ENCODE assay signal across 15 cellular contexts in the genomic region with DNA sequence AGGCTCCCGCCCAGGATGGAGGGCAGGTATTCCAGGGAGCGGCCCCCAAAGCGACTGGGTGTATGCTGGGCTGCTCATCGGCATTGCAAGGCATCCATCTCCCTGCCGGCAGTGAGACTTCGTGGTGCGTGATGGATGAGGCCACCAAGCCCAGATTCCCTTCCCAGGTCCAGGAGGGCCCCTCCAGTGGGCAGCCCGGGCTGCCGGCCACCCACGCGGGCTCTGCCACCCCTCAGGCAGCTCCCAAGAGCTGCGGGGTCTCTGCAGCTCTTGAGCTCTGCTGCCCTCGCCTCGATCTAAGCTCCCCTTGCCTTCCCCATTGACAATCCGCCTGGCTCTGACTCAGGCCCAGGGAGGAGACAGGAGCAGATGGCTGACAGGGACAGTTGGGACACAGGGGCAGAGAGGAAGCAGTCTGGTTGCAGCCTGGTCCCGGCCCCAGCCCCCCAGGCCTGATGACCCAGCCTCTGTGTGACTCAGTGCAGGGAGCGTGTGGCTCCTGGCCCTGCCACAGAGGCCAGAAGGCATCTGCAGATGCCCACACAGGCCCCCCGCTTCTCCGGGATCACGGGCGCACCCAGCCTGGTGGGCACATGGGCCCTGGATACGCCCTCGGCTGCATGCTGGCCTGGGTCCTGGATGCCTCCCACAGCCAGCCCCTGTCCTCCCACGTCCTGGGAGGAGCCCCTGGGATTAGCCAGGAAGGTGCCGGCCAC. TPM values are rescaled to one million over a fixed set of nuclear protein-coding genes. Genes with fewer than 3 reads are reported as not detected.
DNase-seq lines count a peak whose midpoint lies in the region; ATAC-seq and TF ChIP-seq lines count a peak whose summit lies in the region.
"Had no signal": no experiment of that assay in that cellular context is flagged by ENCODE, and none has a peak within 500 bp of the region (broad histone marks: within the 10 kb centered on the region; RNA-seq: fewer than 3 reads in every experiment).

No MANE protein-coding gene starts in this region.

- DNase-seq in right cardiac atrium = peak in 1 of 3 donors; percentile 50
- DNase-seq in Right ventricle myocardium inferior (ENCODE audit: missing footprints) = no peak
- peak; percentile 36 for DNase-seq in PC-3
- peak; percentile 15 for DNase-seq in fibroblast of mammary gland (ENCODE audit: low read depth)
- DNase-seq in mesenchymal stem cell = no peak
- no peak for DNase-seq in DMS53 treated with DMSO at 0.1 percent for 48 hours (lab: John Stamatoyannopoulos, UW; ENCODE audit: unreplicated experiment)
- no peak for DNase-seq in foreskin melanocyte
- DNase-seq: activated CD4-positive, alpha-beta T cell treated with anti-CD3 and anti-CD28 coated beads, Interleukin-2, amount 10 ng/mL, durations not matched to agents 7 days and 5 days; effector CD8-positive, alpha-beta T cell; NCI-H226; spleen; transverse colon had no signal

- no peak overlapping the region for H2BK12ac ChIP-seq in mesenchymal stem cell (ENCODE audit: low read length in 2 of 2)

- H3K9ac ChIP-seq in PC-3 (ENCODE audit: low read length) (no peak overlapping the region), mesenchymal stem cell (ENCODE audit: low read length) (no peak overlapping the region)

- H3K4ac ChIP-seq in mesenchymal stem cell (ENCODE audit: low read depth in 1 of 2, low read length in 2 of 2) = no peak overlapping the region

- H3K4me3 ChIP-seq in right cardiac atrium (ENCODE audit: low read length) (no peak overlapping the region), PC-3 (ENCODE audit: low read length) (no peak overlapping the region), fibroblast of mammary gland (ENCODE audit: control insufficient read depth, low read depth, low read length) (no peak overlapping the region), mesenchymal stem cell (ENCODE audit: insufficient read depth in 1 of 2, low read depth in 1 of 2, low read length in 2 of 2) (no peak overlapping the region)
- H3K4me3 ChIP-seq: spleen, transverse colon had no signal

- intact Hi-C loops in right cardiac atrium (cut with DNase I) = no loop called here
- intact Hi-C loops in Right ventricle myocardium inferior (cut with DNase I) = no loop called here
- intact Hi-C loops in PC-3 (cut with micrococcal nuclease) = no loop called here

- BruUV-seq in PC-3 (replicated peaks; lab: Mats Ljungman, UMichigan) = no TSS peak

- H4K8ac ChIP-seq in mesenchymal stem cell (ENCODE audit: low read length) = no peak overlapping the region

- H3K4me1 ChIP-seq in right cardiac atrium (ENCODE audit: control insufficient read depth, insufficient read depth, low read length) (no peaks in the 10 kb centered on the region), PC-3 (ENCODE audit: insufficient read depth, low read length) (peaks cover 8% of the 10 kb centered on the region; the same call in 1 of the 2 replicates), mesenchymal stem cell (ENCODE audit: control insufficient read depth, insufficient read depth, low read depth, low read length) (no peaks in the 10 kb centered on the region)
- H3K4me1 ChIP-seq: transverse colon had no signal

- no peak overlapping the region for H3K14ac ChIP-seq in mesenchymal stem cell (ENCODE audit: low read length in 2 of 2)

- no peak overlapping the region for H2BK5ac ChIP-seq in mesenchymal stem cell (ENCODE audit: low read depth, low read length, poor library complexity, severe bottlenecking)

- no peak overlapping the region for H2BK120ac ChIP-seq in mesenchymal stem cell (ENCODE audit: low read depth, low read length)

- no peak overlapping the region for H3K27ac ChIP-seq in right cardiac atrium (ENCODE audit: low read length)
- H3K27ac ChIP-seq in PC-3 (ENCODE audit: low read length) = no peak overlapping the region
- no peak overlapping the region for H3K27ac ChIP-seq in mesenchymal stem cell (ENCODE audit: low read length, poor library complexity, severe bottlenecking)
- H3K27ac ChIP-seq: transverse colon had no signal

- no peak overlapping the region for H4K91ac ChIP-seq in mesenchymal stem cell (ENCODE audit: low read length)

- no peak overlapping the region for H2AFZ ChIP-seq in PC-3 (ENCODE audit: low read length)
- H2AFZ ChIP-seq in mesenchymal stem cell (ENCODE audit: low read depth, low read length) = no peak overlapping the region

- H2BK15ac ChIP-seq in mesenchymal stem cell (ENCODE audit: low read depth, poor library complexity, severe bottlenecking) = no peak overlapping the region

- WGBS in right cardiac atrium = 64% methylated on average over 25 of the region's 25 CpGs
- WGBS in mesenchymal stem cell = 81% methylated on average over 25 of the region's 25 CpGs

- no peaks in the 10 kb centered on the region for H3K79me1 ChIP-seq in mesenchymal stem cell (replicated peaks; ENCODE audit: low read length, poor library complexity, severe bottlenecking)

- H4K20me1 ChIP-seq in PC-3 (ENCODE audit: low read length) = no peaks in the 10 kb centered on the region

- no peak overlapping the region for H3K4me2 ChIP-seq in PC-3 (ENCODE audit: low read length)
- no peak overlapping the region for H3K4me2 ChIP-seq in mesenchymal stem cell (ENCODE audit: low read length, poor library complexity, severe bottlenecking)

- no peaks in the 10 kb centered on the region for H3K9me3 ChIP-seq in right cardiac atrium (ENCODE audit: control insufficient read depth, low read length)
- no peaks in the 10 kb centered on the region for H3K9me3 ChIP-seq in PC-3 (ENCODE audit: low read length)
- H3K9me3 ChIP-seq in mesenchymal stem cell (ENCODE audit: control insufficient read depth, low read length) = peaks cover 9% of the 10 kb centered on the region
- H3K9me3 ChIP-seq: transverse colon had no signal

- TF ChIP-seq CTCF in PC-3 (conservative IDR thresholded peaks at IDR 0.05; ENCODE audit: low read depth, low read length) (no peak), fibroblast of mammary gland (conservative IDR thresholded peaks at IDR 0.05; ENCODE audit: control insufficient read depth, insufficient read depth, low read depth, low read length) (no peak)

- H2AK5ac ChIP-seq in mesenchymal stem cell (ENCODE audit: low read length, severe bottlenecking) = no peak overlapping the region

- no peaks in the 10 kb centered on the region for H3K79me2 ChIP-seq in PC-3 (ENCODE audit: low read length)

- peaks cover 11% of the 10 kb centered on the region; the same call in 1 of the 2 replicates for H3K36me3 ChIP-seq in PC-3 (ENCODE audit: low read depth, low read length)
- H3K36me3 ChIP-seq in mesenchymal stem cell (ENCODE audit: control insufficient read depth in 1 of 2, insufficient read depth in 2 of 2, low read depth in 1 of 2, low read length in 2 of 2) = peaks cover 0 to 26% of the 10 kb centered on the region in 2 experiments
- H3K36me3 ChIP-seq: transverse colon had no signal

- H3F3A ChIP-seq in PC-3 (ENCODE audit: low read length, unreplicated experiment) = no peaks in the 10 kb centered on the region

- ATAC-seq in right cardiac atrium = peak; percentile 13 to 35
- no peak for ATAC-seq in Right ventricle myocardium inferior
- peak; percentile 27 for ATAC-seq in PC-3
- no peak for ATAC-seq in GM18511 (IDR thresholded peaks at IDR 0.05; ENCODE audit: unreplicated experiment)
- ATAC-seq: activated T-helper 17 cell treated with anti-CD3 and anti-CD28 coated beads, Interleukin-2, amount 50 U/mL, for 72 hours had no signal

- no peaks in the 10 kb centered on the region for H3K9me2 ChIP-seq in PC-3 (replicated peaks; ENCODE audit: low read length)

- POLR2A ChIA-PET in PC-3 (lab: Charles Lee; ENCODE audit: unreplicated experiment) = no interaction called here

- H3K18ac ChIP-seq in mesenchymal stem cell (ENCODE audit: low read depth in 1 of 2, low read length in 2 of 2) = no peak overlapping the region

- no peak overlapping the region for H3K23ac ChIP-seq in mesenchymal stem cell (ENCODE audit: low read length in 2 of 2)

- H3K27me3 ChIP-seq in right cardiac atrium (ENCODE audit: control insufficient read depth, insufficient read depth) (no peaks in the 10 kb centered on the region), PC-3 (ENCODE audit: low read length) (no peaks in the 10 kb centered on the region), mesenchymal stem cell (ENCODE audit: control insufficient read depth in 1 of 2, insufficient read depth in 1 of 2, low read length in 2 of 2) (peaks cover 14 to 15% of the 10 kb centered on the region in 2 experiments)
- H3K27me3 ChIP-seq: transverse colon had no signal

- CTCF ChIA-PET in PC-3 (lab: Charles Lee) = interaction anchor here (0.6 kb wide), 1 partner anchor 50 kb away, joined by 4 read pairs; no protein-coding TSS in a partner anchor

RNA-seq across cellular contexts. Expression of gene SLCO4A1, which starts 33.0 kb away (rescaled TPM):
- total RNA-seq in right cardiac atrium (1 to 10 TPM; 4.1 to 8.4 (median 5.3) TPM), Right ventricle myocardium inferior (15.5 TPM), PC-3 (2014; rRNA removed) (161 and 162 TPM in 2 replicates)
- 15.5 TPM for polyA plus RNA-seq in right cardiac atrium
- not detected for polyA plus RNA-seq in mesenchymal stem cell (2013, experiment 1 of 2)
- polyA plus RNA-seq in mesenchymal stem cell (2013, experiment 2 of 2) = not detected

RNA-seq across cellular contexts. Expression of gene NTSR1, which starts 33.3 kb away (rescaled TPM):
- total RNA-seq in right cardiac atrium (under 1 TPM in 1 of 4 donors, not detected in 3; 0.06 TPM), Right ventricle myocardium inferior (not detected), PC-3 (2014; rRNA removed) (7.8 and 10.6 TPM in 2 replicates)
- not detected for polyA plus RNA-seq in right cardiac atrium
- 0.01 TPM for polyA plus RNA-seq in mesenchymal stem cell (2013, experiment 1 of 2)
- polyA plus RNA-seq in mesenchymal stem cell (2013, experiment 2 of 2) = 0.07 TPM
- total RNA-seq: activated T-helper 17 cell treated with anti-CD3 and anti-CD28 coated beads, Interleukin-2, amount 50 U/mL, for 72 hours; SK-MEL-5 had no signal

Comparison
In these comparisons a context has a peak if more than half of its experiments do, and no peak if none do; other contexts are left out.
1. ATAC-seq: peak in right cardiac atrium (2 of 2) and PC-3 (single experiment); none in Right ventricle myocardium inferior (single experiment) and GM18511 (single experiment).
2. DNase-seq: peak in PC-3 (single experiment) and fibroblast of mammary gland (single experiment); none in Right ventricle myocardium inferior (single experiment), mesenchymal stem cell (single experiment), DMS53 treated with DMSO at 0.1 percent for 48 hours (single experiment) and foreskin melanocyte (single experiment).